In genomic region chr6:7540595-7540994, GRCh38 we compare ENCODE assay signal across 10 cellular contexts. TPM values are rescaled to one million over a fixed set of nuclear protein-coding genes. Genes with fewer than 3 reads are reported as not detected.
DNase-seq lines count a peak whose midpoint lies in the region; ATAC-seq, FAIRE-seq and TF ChIP-seq lines count a peak whose summit lies in the region.
"Had no signal": no experiment of that assay in that cellular context is flagged by ENCODE, and none has a peak within 500 bp of the region (broad histone marks: within the 10 kb centered on the region; RNA-seq: fewer than 3 reads in every experiment).

No MANE protein-coding gene starts in this region.

- no peak overlapping the region for H3K27ac Mint-ChIP-seq in T-helper 2 cell treated with Interferon-gamma antibody and Interleukin-4, amounts not matched to agents 5 μg/mL and 100 μg/mL, for 36 hours

- no peak for TF ChIP-seq EP300 in stomach (IDR thresholded peaks at IDR 0.05)

- H3K79me2 ChIP-seq in keratinocyte (ENCODE audit: control insufficient read depth, insufficient read depth, low read length), result peaks cover 42% of the 10 kb centered on the region

- WGBS in stomach, 5 donors, result 23 to 28% (median 27%) methylated on average over 17 of the region's 17 CpGs

- peaks cover 7% of the 10 kb centered on the region for H3K4me1 Mint-ChIP-seq in T-helper 2 cell treated with Interferon-gamma antibody and Interleukin-4, amounts not matched to agents 5 μg/mL and 100 μg/mL, for 36 hours (ENCODE audit: low read depth)

- ATAC-seq in HG03139 (IDR thresholded peaks at IDR 0.05; ENCODE audit: unreplicated experiment), result no peak
- ATAC-seq in HG02852 (IDR thresholded peaks at IDR 0.05; ENCODE audit: unreplicated experiment), result no peak

- H3K36me3 ChIP-seq in keratinocyte (ENCODE audit: control insufficient read depth in 2 of 2, extremely low read depth in 1 of 2, insufficient read depth in 2 of 2, low read length in 2 of 2) (peaks cover 0 to 7% of the 10 kb centered on the region in 2 experiments), stomach (no peaks in the 10 kb centered on the region)

- peaks cover 16% of the 10 kb centered on the region for H4K20me1 ChIP-seq in keratinocyte (ENCODE audit: control insufficient read depth, extremely low read depth, insufficient read depth, low read length)

- in situ Hi-C loops in T47D (cut with HindIII; ENCODE audit: low pct_unique_long_range_greater_than_20kb, low sequenced_read_pairs), result no loop called here

- dilution Hi-C loops in keratinocyte (cut with MboI; ENCODE audit: extremely low pct_ligation_motif_present, low sequenced_read_pairs), result no loop called here

- no peaks in the 10 kb centered on the region for H3K36me3 Mint-ChIP-seq in T-helper 2 cell treated with Interferon-gamma antibody and Interleukin-4, amounts not matched to agents 5 μg/mL and 100 μg/mL, for 36 hours (ENCODE audit: low read depth)

- H3K27me3 ChIP-seq in keratinocyte (ENCODE audit: control insufficient read depth, extremely low read depth, insufficient read depth, low read length) (no peaks in the 10 kb centered on the region), stomach (peaks cover 11 to 86% (median 22%) of the 10 kb centered on the region in 3 donors)

- FAIRE-seq in keratinocyte (lab: Jason Lieb, UNC), result peak; percentile 75
- FAIRE-seq: H54 had no signal

- peak overlapping the region; percentile 97 for H3K27ac ChIP-seq in keratinocyte (ENCODE audit: control insufficient read depth, insufficient read depth, low read length)
- H3K27ac ChIP-seq in stomach, result peak overlapping the region; percentile 51 to 95 (median 86)

- H3K4me2 ChIP-seq in keratinocyte (ENCODE audit: control insufficient read depth, extremely low read depth, insufficient read depth, low read depth, low read length), result peak overlapping the region; percentile 95

- H3K4me3 ChIP-seq in keratinocyte (ENCODE audit: control insufficient read depth in 2 of 3, extremely low read depth in 1 of 3, insufficient read depth in 2 of 3, low read depth in 1 of 3, low read length in 3 of 3) (peak overlapping the region; percentile 66 to 98 (median 97)), stomach (peak overlapping the region; percentile 59 to 81 (median 61))

- no peaks in the 10 kb centered on the region for H3K9me1 ChIP-seq in keratinocyte (ENCODE audit: control insufficient read depth, extremely low read depth, insufficient read depth, low read length)

- H3K9me3 ChIP-seq in keratinocyte (ENCODE audit: control insufficient read depth, low read depth, low read length) (no peaks in the 10 kb centered on the region), stomach (no peaks in the 10 kb centered on the region)

- peak overlapping the region; percentile 73 for H3K4me3 Mint-ChIP-seq in T-helper 2 cell treated with Interferon-gamma antibody and Interleukin-4, amounts not matched to agents 5 μg/mL and 100 μg/mL, for 36 hours

- no peak for TF ChIP-seq POLR2A in stomach (IDR thresholded peaks at IDR 0.05)

- intact Hi-C loops in stomach (cut with DNase I; ENCODE audit: low total_unique reads), result no loop called here

- no peak overlapping the region for H2AFZ ChIP-seq in keratinocyte (ENCODE audit: control insufficient read depth, low read length)

- H3K4me1 ChIP-seq in keratinocyte (ENCODE audit: control insufficient read depth, extremely low read depth, insufficient read depth, low read length) (peaks cover 29% of the 10 kb centered on the region), stomach (peaks cover 20 to 38% (median 29%) of the 10 kb centered on the region in 4 donors)

- H3K27me3 Mint-ChIP-seq in T-helper 2 cell treated with Interferon-gamma antibody and Interleukin-4, amounts not matched to agents 5 μg/mL and 100 μg/mL, for 36 hours (ENCODE audit: low read depth), result peaks cover 82% of the 10 kb centered on the region

- no peak for DNase-seq in T-helper 2 cell treated with Interferon-gamma antibody and Interleukin-4, amounts not matched to agents 5 μg/mL and 100 μg/mL, for 36 hours (ENCODE audit: low spot score)
- no peak for DNase-seq in T-helper 2 cell
- peak; percentile 60 to 82 for DNase-seq in T47D (ENCODE audit: low read depth in 1 of 2, low spot score in 1 of 2)
- no peak for DNase-seq in keratinocyte (ENCODE audit: low read depth, low spot score)
- DNase-seq in stomach, result peak; percentile 43
- DNase-seq in NCI-H510A treated with DMSO at 0.1 percent for 48 hours (lab: John Stamatoyannopoulos, UW), result no peak
- DNase-seq: central memory CD4-positive, alpha-beta T cell had no signal

- TF ChIP-seq CTCF in keratinocyte (optimal IDR thresholded peaks at IDR 0.05 in 1 of 3, IDR thresholded peaks at IDR 0.05 in 1 of 3, conservative IDR thresholded peaks at IDR 0.05 in 1 of 3; ENCODE audit: extremely low read depth in 1 of 3, insufficient read depth in 2 of 3, low read length in 3 of 3), result peak in 1 of 3 experiments; percentile 10
- no peak for TF ChIP-seq CTCF in stomach (IDR thresholded peaks at IDR 0.05)

- H3K9me3 Mint-ChIP-seq in T-helper 2 cell treated with Interferon-gamma antibody and Interleukin-4, amounts not matched to agents 5 μg/mL and 100 μg/mL, for 36 hours, result no peaks in the 10 kb centered on the region

- peak overlapping the region; percentile 98 for H3K9ac ChIP-seq in keratinocyte (ENCODE audit: control insufficient read depth, extremely low read depth, insufficient read depth, low read length)

RNA-seq across cellular contexts. Expression of gene DSP, which starts 0.9 kb away (rescaled TPM):
- polyA plus RNA-seq in keratinocyte (254 to 286 TPM (median 255 TPM) in 3 replicates), stomach (10 to 100 TPM; 12.0 to 53.9 (median 15.6) TPM)
- polyA plus RNA-seq in keratinocyte (2011; ENCODE audit: low read depth), result 2,196 TPM
- 184 and 222 TPM in 2 replicates for polyA plus RNA-seq in keratinocyte (2011; cell fraction: cytosol; rRNA removed)
- polyA plus RNA-seq in keratinocyte (2011; cell fraction: nucleus; rRNA removed), result 932 and 1,129 TPM in 2 replicates
- 346 and 943 TPM in 2 replicates for polyA plus RNA-seq in keratinocyte (2012; ENCODE audit: low replicate concordance)
- polyA minus RNA-seq in keratinocyte, result 431 to 618 TPM (median 497 TPM) in 3 replicates
- polyA minus RNA-seq in keratinocyte (2011; cell fraction: cytosol; rRNA and poly(A)+ RNA removed), result 239 TPM
- 1,008 and 1,842 TPM in 2 replicates for polyA minus RNA-seq in keratinocyte (2011; cell fraction: nucleus; rRNA and poly(A)+ RNA removed)
- 100 to 1,000 TPM in 4 of 5 donors, 10 to 100 TPM in 1; 58.9 to 125 (median 121) TPM for total RNA-seq in stomach

RNA-seq across cellular contexts. Expression of gene SNRNP48, which starts 49.4 kb away (rescaled TPM):
- polyA plus RNA-seq in keratinocyte, result 5.9 to 12.2 TPM (median 6.1 TPM) in 3 replicates
- polyA plus RNA-seq in keratinocyte (2011; ENCODE audit: low read depth), result 25.0 TPM
- polyA plus RNA-seq in keratinocyte (2011; cell fraction: cytosol; rRNA removed), result 3.5 and 7.5 TPM in 2 replicates
- 7.5 and 10.1 TPM in 2 replicates for polyA plus RNA-seq in keratinocyte (2011; cell fraction: nucleus; rRNA removed)
- polyA plus RNA-seq in keratinocyte (2012; ENCODE audit: low replicate concordance), result 7.1 and 8.8 TPM in 2 replicates
- 1.7 to 7.5 TPM (median 4.0 TPM) in 3 replicates for polyA minus RNA-seq in keratinocyte
- 5.9 TPM for polyA minus RNA-seq in keratinocyte (2011; cell fraction: cytosol; rRNA and poly(A)+ RNA removed)
- polyA minus RNA-seq in keratinocyte (2011; cell fraction: nucleus; rRNA and poly(A)+ RNA removed), result 3.8 and 8.3 TPM in 2 replicates
- 100 to 1,000 TPM in 1 of 5 donors, 10 to 100 TPM in 4; 12.6 to 138 (median 16.8) TPM for total RNA-seq in stomach
- 1 to 10 TPM; 5.1 to 7.9 (median 5.9) TPM for polyA plus RNA-seq in stomach

Comparison
In these comparisons a context has a peak if more than half of its experiments do, and no peak if none do; other contexts are left out.
1. DNase-seq: peak in T47D (2 of 2) and stomach (single experiment); none in T-helper 2 cell treated with Interferon-gamma antibody and Interleukin-4, amounts not matched to agents 5 μg/mL and 100 μg/mL, for 36 hours (single experiment), T-helper 2 cell (0 of 5), keratinocyte (single experiment) and NCI-H510A treated with DMSO at 0.1 percent for 48 hours (single experiment).